ENCODE assay signal across 8 cellular contexts in the genomic region with DNA sequence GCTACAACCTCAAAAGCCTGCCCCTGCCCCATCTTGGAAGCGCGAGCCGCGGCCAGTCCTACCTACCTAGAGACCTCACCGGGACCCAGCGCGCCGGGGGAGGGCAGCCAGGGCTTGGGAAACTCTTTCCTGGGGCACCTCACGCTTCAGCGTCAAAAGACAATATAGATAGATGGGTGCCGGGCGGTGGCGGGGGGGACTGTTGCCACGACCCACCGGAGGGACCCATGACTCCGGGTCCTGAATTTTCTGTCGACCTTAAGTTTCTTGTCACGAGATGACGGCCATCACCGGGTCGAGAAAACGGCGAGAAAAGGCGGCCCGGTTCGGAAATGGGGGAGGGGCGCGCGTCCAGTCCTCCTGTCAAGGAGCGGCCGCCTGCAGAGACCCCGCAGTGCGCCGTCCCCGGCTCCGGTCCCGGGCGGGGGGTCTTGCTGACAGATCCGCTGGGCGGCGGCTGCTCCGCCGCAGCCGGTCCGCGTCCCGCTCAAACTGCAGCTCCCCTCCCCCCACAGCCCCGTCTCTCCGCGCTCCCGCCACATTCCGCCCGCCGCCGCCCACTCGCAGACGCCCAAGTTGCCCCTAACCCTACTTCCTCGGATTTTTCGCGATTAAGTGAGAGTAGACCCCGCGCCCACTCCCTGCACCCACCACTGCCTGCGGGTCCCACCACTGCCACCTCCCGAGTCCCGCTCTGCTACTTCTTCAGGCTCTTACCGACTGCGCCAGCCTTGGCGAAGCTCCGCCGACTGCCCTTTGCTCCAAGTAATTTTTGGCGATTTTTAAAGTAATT.
A peak's percentile ranks its signal among the peaks of the same experiment; 100 is the strongest.
DNase-seq lines count a peak whose midpoint lies in the region; ATAC-seq, FAIRE-seq and TF ChIP-seq lines count a peak whose summit lies in the region.

No MANE protein-coding gene starts in this region.

- H3K4me3 ChIP-seq in SU-DHL-6 (ENCODE audit: insufficient read depth, low read length, poor library complexity, severe bottlenecking) (peak overlapping the region; percentile 91), iPS-15b (ENCODE audit: low read depth, low read length) (peak overlapping the region; percentile 72), small intestine (ENCODE audit: low read depth in 1 of 2, low read length in 2 of 2) (peak overlapping the region; percentile 89 to 91)

- H3K9ac ChIP-seq in SU-DHL-6 (ENCODE audit: low read length) (peak overlapping the region; percentile 100), iPS-15b (ENCODE audit: low read depth, low read length) (peak overlapping the region; percentile 79)

- H3K9me3 ChIP-seq in SU-DHL-6 (ENCODE audit: insufficient read depth, low read length), result no peaks in the 10 kb centered on the region
- no peaks in the 10 kb centered on the region for H3K9me3 ChIP-seq in iPS-15b (ENCODE audit: control insufficient read depth, insufficient read depth, low read length)
- no peaks in the 10 kb centered on the region for H3K9me3 ChIP-seq in small intestine (ENCODE audit: control insufficient read depth, low read depth)

- no peak for TF ChIP-seq CTCF in SU-DHL-6 (IDR thresholded peaks at IDR 0.05; ENCODE audit: insufficient read depth, low read length, poor library complexity, severe bottlenecking)

- H3K4me2 ChIP-seq in SU-DHL-6 (ENCODE audit: low read depth, low read length, poor library complexity, severe bottlenecking), result peak overlapping the region; percentile 99

- H3K9me2 ChIP-seq in SU-DHL-6 (replicated peaks; ENCODE audit: insufficient read depth, low read length), result no peaks in the 10 kb centered on the region

- no peak for FAIRE-seq in small intestine (lab: Jason Lieb, UNC)

- peaks cover 92% of the 10 kb centered on the region for H3K79me2 ChIP-seq in SU-DHL-6 (ENCODE audit: insufficient read depth, low read length)

- H3F3A ChIP-seq in SU-DHL-6 (ENCODE audit: insufficient read depth), result peaks cover 44% of the 10 kb centered on the region

- H3K4me1 ChIP-seq in iPS-15b (ENCODE audit: control insufficient read depth, insufficient read depth, low read length), result peaks cover 10% of the 10 kb centered on the region
- H3K4me1 ChIP-seq in small intestine (ENCODE audit: control insufficient read depth in 2 of 2, insufficient read depth in 1 of 2, low read depth in 1 of 2, low read length in 1 of 2), result no peaks in the 10 kb centered on the region

- H4K20me1 ChIP-seq in SU-DHL-6 (ENCODE audit: low read depth, low read length), result peaks cover 38% of the 10 kb centered on the region

- no peak overlapping the region for H2AFZ ChIP-seq in SU-DHL-6 (ENCODE audit: low read depth, low read length, severe bottlenecking)

- no peaks in the 10 kb centered on the region for H3K27me3 ChIP-seq in SU-DHL-6 (ENCODE audit: low read length)
- H3K27me3 ChIP-seq in iPS-15b (ENCODE audit: control insufficient read depth, insufficient read depth, low read length), result peaks cover 6% of the 10 kb centered on the region
- no peaks in the 10 kb centered on the region for H3K27me3 ChIP-seq in small intestine (ENCODE audit: control insufficient read depth in 2 of 2, insufficient read depth in 2 of 2, low read length in 2 of 2)

- H3K36me3 ChIP-seq in SU-DHL-6 (ENCODE audit: low read length) (peaks cover 32% of the 10 kb centered on the region), iPS-15b (ENCODE audit: control insufficient read depth, insufficient read depth, low read length) (no peaks in the 10 kb centered on the region), small intestine (ENCODE audit: control insufficient read depth in 2 of 2, insufficient read depth in 2 of 2, low read length in 2 of 2) (no peaks in the 10 kb centered on the region)

- DNase-seq in SIG-M5 treated with dmso at 0.1 percent for 504 hours (lab: John Stamatoyannopoulos, UW; ENCODE audit: unreplicated experiment), result peak; percentile 53
- no peak for DNase-seq in SIG-M5 (lab: John Stamatoyannopoulos, UW)
- DNase-seq in anterior cingulate cortex (lab: John Stamatoyannopoulos, UW), result peak in 38 of 58 donors; percentile 8 to 66 (median 51)
- DNase-seq in small intestine, result peak; percentile 31
- no peak for DNase-seq in SHP77 treated with DMSO at 0.1 percent for 48 hours (lab: John Stamatoyannopoulos, UW)

- H3K27ac ChIP-seq in SU-DHL-6 (ENCODE audit: low read depth, low read length), result peak overlapping the region; percentile 96
- peak overlapping the region; percentile 71 to 90 for H3K27ac ChIP-seq in small intestine (ENCODE audit: low read depth in 1 of 2, low read length in 1 of 2)

- WGBS in small intestine, 3 donors, result 0 to 1% (median 0%) methylated on average over 56 to 71 of the region's 71 CpGs

- peak; percentile 6 for ATAC-seq in HG03159 (IDR thresholded peaks at IDR 0.05; ENCODE audit: unreplicated experiment)

Comparison
In these comparisons a context has a peak if more than half of its experiments do, and no peak if none do; other contexts are left out.
1. DNase-seq: peak in SIG-M5 treated with dmso at 0.1 percent for 504 hours (single experiment), anterior cingulate cortex (38 of 58) and small intestine (single experiment); none in SIG-M5 (single experiment) and SHP77 treated with DMSO at 0.1 percent for 48 hours (single experiment).
2. Peak in every context shown above with its lines, with median percentiles within 50 percentile points of each other: H3K4me3 ChIP-seq.